Comparison of ENCODE assay signal across 21 cellular contexts in the genomic region with DNA sequence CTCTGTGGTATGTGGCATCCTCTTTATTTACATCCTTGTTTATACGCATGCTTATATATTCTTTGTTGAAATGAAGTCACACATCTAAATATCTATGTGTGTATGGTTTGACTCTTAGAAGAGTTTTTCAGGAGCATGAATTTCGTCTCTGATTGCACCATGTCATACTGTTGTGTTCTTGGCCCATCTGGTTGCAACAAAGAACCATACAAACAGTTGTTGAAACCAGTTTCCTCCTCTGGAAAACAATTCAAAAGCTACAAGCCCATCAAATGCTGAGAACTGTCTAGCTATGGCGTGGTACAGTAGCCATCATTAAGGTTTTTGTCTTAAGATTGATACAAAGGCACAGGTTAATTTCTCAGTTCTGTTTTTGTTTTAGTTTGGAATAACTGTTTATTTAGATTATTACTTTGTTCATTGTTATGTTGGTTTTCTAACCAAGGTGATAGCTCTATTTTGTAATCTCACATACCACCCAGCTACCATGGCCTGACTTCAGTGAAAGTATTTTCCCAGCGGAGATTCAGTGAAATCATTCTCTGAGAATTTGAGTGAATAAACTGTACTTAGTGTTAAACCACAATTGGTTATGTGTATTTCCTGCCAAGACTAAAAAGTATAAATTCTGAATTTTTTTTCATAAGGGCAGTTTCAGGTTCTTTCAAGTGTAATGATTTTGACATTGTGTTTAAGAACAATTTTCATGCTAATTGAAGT.
A peak's percentile ranks its signal among the peaks of the same experiment; 100 is the strongest.
DNase-seq lines count a peak whose midpoint lies in the region; FAIRE-seq and TF ChIP-seq lines count a peak whose summit lies in the region.
"Had no signal": no experiment of that assay in that cellular context is flagged by ENCODE, and none has a peak within 500 bp of the region (broad histone marks: within the 10 kb centered on the region; RNA-seq: fewer than 3 reads in every experiment).

No MANE protein-coding gene starts in this region.

- peak; percentile 76 for FAIRE-seq in astrocyte (lab: Jason Lieb, UNC)
- FAIRE-seq: endothelial cell of umbilical vein had no signal

- TF ChIP-seq CTCF in GM12865 (IDR thresholded peaks at IDR 0.05; ENCODE audit: insufficient read depth, low read depth, low read length, missing control alignments) (no peak), astrocyte (IDR thresholded peaks at IDR 0.05; ENCODE audit: insufficient read depth, low read depth, low read length) (no peak)

- DNase-seq in GM12865 (ENCODE audit: low read depth) (peak; percentile 9), astrocyte (ENCODE audit: low read depth) (peak; percentile 77), iris pigment epithelial cell (ENCODE audit: low read depth) (peak; percentile 93), mucosa of gallbladder (ENCODE audit: low spot score) (no peak), NCI-H1048 (lab: John Stamatoyannopoulos, UW) (no peak)
- no peak for DNase-seq in stimulated activated naive CD4-positive, alpha-beta T cell (lab: John Stamatoyannopoulos, UW)
- no peak for DNase-seq in stimulated activated CD4-positive, alpha-beta T cell treated with anti-CD3 and anti-CD28 coated beads, Interleukin-4, amount 100 ng/mL, for 24 hours
- DNase-seq: activated CD4-positive, alpha-beta T cell treated with anti-CD3 and anti-CD28 coated beads, Interleukin-2, amount 50 U/mL, for 48 hours; activated naive CD4-positive, alpha-beta T cell treated with anti-CD3 and anti-CD28 coated beads, Interleukin-2, amount 50 U/mL, for 16 hours; activated T-cell treated with anti-CD3 and anti-CD28 coated beads, Interleukin-2, amount 50 U/mL, for 24 hours; NCI-H1694 treated with DMSO at 0.1 percent for 48 hours; NCI-H82; T-helper 17 cell; tibial artery; WERI-Rb-1 had no signal

- H2AFZ ChIP-seq in astrocyte (ENCODE audit: low read depth, low read length) = no peak overlapping the region

- H3K4me2 ChIP-seq in astrocyte (ENCODE audit: low read length) = no peak overlapping the region

- peaks cover 3% of the 10 kb centered on the region for H3K27me3 Mint-ChIP-seq in astrocyte (ENCODE audit: low read depth, unreplicated experiment)
- H3K27me3 Mint-ChIP-seq: activated T-cell treated with anti-CD3 and anti-CD28 coated beads, Interleukin-2, amount 50 U/mL, for 24 hours; brain; dendritic cell treated with granulocyte-macrophage colony-stimulating factor and Interleukin-4, amounts not matched to agents 40 ng/mL and 50 ng/mL, for 4 days; stimulated activated memory B cell treated with anti-CD40 and anti-IgM and Interleukin-4, amounts not matched to agents 10 μg/mL and 1 μg/mL and 100 μg/mL, for 72 hours; T-helper 17 cell had no signal

- H3K4me1 Mint-ChIP-seq in astrocyte (ENCODE audit: low read depth, unreplicated experiment) = no peaks in the 10 kb centered on the region
- H3K4me1 Mint-ChIP-seq: brain, T-helper 17 cell had no signal

- H4K20me1 ChIP-seq in astrocyte (ENCODE audit: insufficient read depth, low read length) = no peaks in the 10 kb centered on the region

- H3K27ac Mint-ChIP-seq in astrocyte (ENCODE audit: unreplicated experiment) = no peak overlapping the region
- H3K27ac Mint-ChIP-seq: activated T-cell treated with anti-CD3 and anti-CD28 coated beads, Interleukin-2, amount 50 U/mL, for 24 hours; brain; dendritic cell treated with granulocyte-macrophage colony-stimulating factor and Interleukin-4, amounts not matched to agents 40 ng/mL and 50 ng/mL, for 4 days; stimulated activated memory B cell treated with anti-CD40 and anti-IgM and Interleukin-4, amounts not matched to agents 10 μg/mL and 1 μg/mL and 100 μg/mL, for 72 hours; T-helper 17 cell had no signal

- no peaks in the 10 kb centered on the region for H3K36me3 Mint-ChIP-seq in astrocyte (ENCODE audit: low read depth, unreplicated experiment)

- H3K9ac ChIP-seq in astrocyte (ENCODE audit: low read length) = no peak overlapping the region

- no peak overlapping the region for H3K4me3 Mint-ChIP-seq in astrocyte (ENCODE audit: unreplicated experiment)
- H3K4me3 Mint-ChIP-seq: activated T-cell treated with anti-CD3 and anti-CD28 coated beads, Interleukin-2, amount 50 U/mL, for 24 hours; brain; dendritic cell treated with granulocyte-macrophage colony-stimulating factor and Interleukin-4, amounts not matched to agents 40 ng/mL and 50 ng/mL, for 4 days; stimulated activated memory B cell treated with anti-CD40 and anti-IgM and Interleukin-4, amounts not matched to agents 10 μg/mL and 1 μg/mL and 100 μg/mL, for 72 hours; T-helper 17 cell had no signal

- no peaks in the 10 kb centered on the region for H3K79me2 ChIP-seq in astrocyte (ENCODE audit: insufficient read depth, low read length)

- no peaks in the 10 kb centered on the region for H3K9me3 ChIP-seq in astrocyte (ENCODE audit: insufficient read depth, low read depth, low read length)
- H3K9me3 ChIP-seq: SJSA1, tibial artery had no signal

- H3K4me1 ChIP-seq in astrocyte (ENCODE audit: insufficient read depth, low read length) = peaks cover 3% of the 10 kb centered on the region
- H3K4me1 ChIP-seq: gastroesophageal sphincter, SJSA1, tibial artery had no signal

- H3K36me3 ChIP-seq in astrocyte (ENCODE audit: insufficient read depth, low read length) = no peaks in the 10 kb centered on the region
- H3K36me3 ChIP-seq: gastroesophageal sphincter, SJSA1, tibial artery, WERI-Rb-1 had no signal

- no peaks in the 10 kb centered on the region for H3K27me3 ChIP-seq in astrocyte (ENCODE audit: insufficient read depth, low read length)
- H3K27me3 ChIP-seq: gastroesophageal sphincter, SJSA1, tibial artery had no signal

- no peaks in the 10 kb centered on the region for H3K9me3 Mint-ChIP-seq in astrocyte (ENCODE audit: unreplicated experiment)

- no peak overlapping the region for H3K4me3 ChIP-seq in GM12865 (ENCODE audit: low read depth, low read length)
- no peak overlapping the region for H3K4me3 ChIP-seq in astrocyte (ENCODE audit: insufficient read depth, low read depth, low read length)
- H3K4me3 ChIP-seq: gastroesophageal sphincter, SJSA1, tibial artery had no signal

- H3K27ac ChIP-seq in astrocyte (ENCODE audit: low read depth, low read length) = no peak overlapping the region
- H3K27ac ChIP-seq: gastroesophageal sphincter, SJSA1, tibial artery, WERI-Rb-1 had no signal

Comparison
In these comparisons a context has a peak if more than half of its experiments do, and no peak if none do; other contexts are left out.
1. DNase-seq: peak in GM12865 (single experiment), astrocyte (single experiment) and iris pigment epithelial cell (single experiment); none in stimulated activated naive CD4-positive, alpha-beta T cell (0 of 6), mucosa of gallbladder (single experiment), NCI-H1048 (single experiment) and stimulated activated CD4-positive, alpha-beta T cell treated with anti-CD3 and anti-CD28 coated beads, Interleukin-4, amount 100 ng/mL, for 24 hours (single experiment).